13 cellular contexts compared by ENCODE assay signal in genomic region chr1:193592325-193592724, GRCh38.
DNase-seq lines count a peak whose midpoint lies in the region; ATAC-seq and TF ChIP-seq lines count a peak whose summit lies in the region.
"Had no signal": no experiment of that assay in that cellular context is flagged by ENCODE, and none has a peak within 500 bp of the region (broad histone marks: within the 10 kb centered on the region; RNA-seq: fewer than 3 reads in every experiment).

No MANE protein-coding gene starts in this region.

- no peak for DNase-seq in activated CD4-positive, alpha-beta T cell treated with anti-CD3 and anti-CD28 coated beads, Interleukin-2, amount 10 ng/mL, durations not matched to agents 7 days and 5 days
- DNase-seq in activated CD4-positive, alpha-beta T cell treated with anti-CD3 and anti-CD28 coated beads for 1 hour = no peak
- DNase-seq in GM23338 (ENCODE audit: low spot score) (no peak), T-helper 17 cell (no peak), NCI-H1092 treated with DMSO at 0.1 percent for 48 hours (lab: John Stamatoyannopoulos, UW) (no peak), GOT3 (lab: John Stamatoyannopoulos, UW) (no peak)
- DNase-seq in naive thymus-derived CD4-positive, alpha-beta T cell = no peak
- DNase-seq in effector CD4-positive, alpha-beta T cell = no peak
- DNase-seq: activated naive CD4-positive, alpha-beta T cell treated with Interleukin-2 at 50 U/mL for 16 hours; NCI-H2081 treated with DMSO at 0.1 percent for 48 hours; thyroid gland had no signal

- no peaks in the 10 kb centered on the region for H3K79me2 ChIP-seq in GM23338 (replicated peaks; ENCODE audit: insufficient read depth)

- peaks cover 4% of the 10 kb centered on the region for H3K36me3 Mint-ChIP-seq in activated CD4-positive, alpha-beta T cell treated with anti-CD3 and anti-CD28 coated beads, Interleukin-2, amount 10 ng/mL, durations not matched to agents 7 days and 5 days (ENCODE audit: low read depth)
- no peaks in the 10 kb centered on the region for H3K36me3 Mint-ChIP-seq in GM23338 (ENCODE audit: low read depth)
- H3K36me3 Mint-ChIP-seq in T-helper 17 cell (ENCODE audit: low read depth) = peaks cover 3% of the 10 kb centered on the region
- H3K36me3 Mint-ChIP-seq in naive thymus-derived CD4-positive, alpha-beta T cell = peaks cover 0 to 11% (median 0%) of the 10 kb centered on the region in 5 donors
- H3K36me3 Mint-ChIP-seq: brain; naive thymus-derived CD8-positive, alpha-beta T cell had no signal

- peaks cover 19% of the 10 kb centered on the region for H3K4me1 Mint-ChIP-seq in activated CD4-positive, alpha-beta T cell treated with anti-CD3 and anti-CD28 coated beads, Interleukin-2, amount 10 ng/mL, durations not matched to agents 7 days and 5 days
- H3K4me1 Mint-ChIP-seq in GM23338 (peaks cover 63% of the 10 kb centered on the region), T-helper 17 cell (peaks cover 47% of the 10 kb centered on the region)
- peaks cover 5 to 34% (median 12%) of the 10 kb centered on the region in 7 donors for H3K4me1 Mint-ChIP-seq in naive thymus-derived CD4-positive, alpha-beta T cell

- H3K4me1 ChIP-seq in GM23338 (ENCODE audit: insufficient read depth) = peaks cover 80% of the 10 kb centered on the region
- no peaks in the 10 kb centered on the region for H3K4me1 ChIP-seq in naive thymus-derived CD4-positive, alpha-beta T cell (ENCODE audit: control insufficient read depth in 2 of 2, insufficient read depth in 2 of 2, low read length in 2 of 2)

- H3K27ac ChIP-seq in GM23338 (ENCODE audit: low read depth) = no peak overlapping the region
- no peak overlapping the region for H3K27ac ChIP-seq in naive thymus-derived CD4-positive, alpha-beta T cell (ENCODE audit: low read depth, low read length)
- H3K27ac ChIP-seq: thyroid gland had no signal

- no peak overlapping the region for H3K4me3 Mint-ChIP-seq in activated CD4-positive, alpha-beta T cell treated with anti-CD3 and anti-CD28 coated beads, Interleukin-2, amount 10 ng/mL, durations not matched to agents 7 days and 5 days
- no peak overlapping the region for H3K4me3 Mint-ChIP-seq in GM23338
- H3K4me3 Mint-ChIP-seq in T-helper 17 cell = peak overlapping the region; percentile 83
- H3K4me3 Mint-ChIP-seq in naive thymus-derived CD4-positive, alpha-beta T cell = peak overlapping the region in 1 of 10 donors; percentile 41
- H3K4me3 Mint-ChIP-seq: brain had no signal

- H3K36me3 ChIP-seq in GM23338 (ENCODE audit: insufficient read depth) = no peaks in the 10 kb centered on the region
- H3K36me3 ChIP-seq in naive thymus-derived CD4-positive, alpha-beta T cell (ENCODE audit: control insufficient read depth in 2 of 3, insufficient read depth in 3 of 3, low read length in 3 of 3) = no peaks in the 10 kb centered on the region
- H3K36me3 ChIP-seq: thyroid gland had no signal

- peak overlapping the region; percentile 31; the same call in 1 of the 2 replicates for H3K4me3 ChIP-seq in GM23338
- no peak overlapping the region for H3K4me3 ChIP-seq in naive thymus-derived CD4-positive, alpha-beta T cell (ENCODE audit: low read length)
- H3K4me3 ChIP-seq: thyroid gland had no signal

- CTCF ChIA-PET in activated CD4-positive, alpha-beta T cell treated with anti-CD3 and anti-CD28 coated beads, Interleukin-2, amount 10 ng/mL, durations not matched to agents 7 days and 5 days (lab: Charles Lee) = interaction anchor here (3.1 kb wide), 1 partner anchor 9 kb away, joined by 13 read pairs; no protein-coding TSS in a partner anchor
- CTCF ChIA-PET in naive thymus-derived CD4-positive, alpha-beta T cell (lab: Charles Lee) = no interaction called here

- H3K4me2 ChIP-seq in GM23338 = peak overlapping the region; percentile 68

- TF ChIP-seq CTCF in GM23338 (conservative IDR thresholded peaks at IDR 0.05; ENCODE audit: low read depth in 2 of 2) = no peak

- peak overlapping the region; percentile 28 for H3K27ac Mint-ChIP-seq in activated CD4-positive, alpha-beta T cell treated with anti-CD3 and anti-CD28 coated beads, Interleukin-2, amount 10 ng/mL, durations not matched to agents 7 days and 5 days
- H3K27ac Mint-ChIP-seq in GM23338 = no peak overlapping the region
- peak overlapping the region; percentile 98 for H3K27ac Mint-ChIP-seq in T-helper 17 cell
- peak overlapping the region in 1 of 9 donors; percentile 57 for H3K27ac Mint-ChIP-seq in naive thymus-derived CD4-positive, alpha-beta T cell

- H4K20me1 ChIP-seq in GM23338 (replicated peaks; ENCODE audit: insufficient read depth) = no peaks in the 10 kb centered on the region

- POLR2A ChIA-PET in activated CD4-positive, alpha-beta T cell treated with anti-CD3 and anti-CD28 coated beads, Interleukin-2, amount 10 ng/mL, durations not matched to agents 7 days and 5 days (lab: Charles Lee) = no interaction called here
- POLR2A ChIA-PET in naive thymus-derived CD4-positive, alpha-beta T cell (lab: Charles Lee) = interaction anchor here (0.6 kb wide), 1 partner anchor 330 kb away, joined by 3 read pairs; no protein-coding TSS in a partner anchor

- H3K9me3 ChIP-seq in T-helper 17 cell (ENCODE audit: control insufficient read depth, low read length, poor library complexity, severe bottlenecking) = no peaks in the 10 kb centered on the region
- H3K9me3 ChIP-seq in naive thymus-derived CD4-positive, alpha-beta T cell (ENCODE audit: control insufficient read depth in 2 of 3, low read length in 3 of 3) = no peaks in the 10 kb centered on the region
- H3K9me3 ChIP-seq: thyroid gland had no signal

- no peaks in the 10 kb centered on the region for H3K9me3 Mint-ChIP-seq in activated CD4-positive, alpha-beta T cell treated with anti-CD3 and anti-CD28 coated beads, Interleukin-2, amount 10 ng/mL, durations not matched to agents 7 days and 5 days
- H3K9me3 Mint-ChIP-seq in GM23338 = no peaks in the 10 kb centered on the region; the same call in 2 of the 3 replicates
- H3K9me3 Mint-ChIP-seq in naive thymus-derived CD4-positive, alpha-beta T cell = peaks cover 0 to 2% (median 0%) of the 10 kb centered on the region in 11 donors
- H3K9me3 Mint-ChIP-seq: brain; naive thymus-derived CD8-positive, alpha-beta T cell had no signal

- H3K27me3 Mint-ChIP-seq in activated CD4-positive, alpha-beta T cell treated with anti-CD3 and anti-CD28 coated beads, Interleukin-2, amount 10 ng/mL, durations not matched to agents 7 days and 5 days = peaks cover 7% of the 10 kb centered on the region
- H3K27me3 Mint-ChIP-seq in GM23338 (ENCODE audit: insufficient read depth, low read depth, poor library complexity) (peaks cover 12% of the 10 kb centered on the region), T-helper 17 cell (no peaks in the 10 kb centered on the region)
- H3K27me3 Mint-ChIP-seq in naive thymus-derived CD4-positive, alpha-beta T cell = peaks cover 0 to under 1% (median 0%) of the 10 kb centered on the region in 5 donors
- H3K27me3 Mint-ChIP-seq: naive thymus-derived CD8-positive, alpha-beta T cell had no signal

- ATAC-seq in GM23338 = no peak
- peak; percentile 80 for ATAC-seq in T-helper 17 cell
- peak; percentile 51 for ATAC-seq in naive thymus-derived CD4-positive, alpha-beta T cell
- ATAC-seq: naive thymus-derived CD8-positive, alpha-beta T cell had no signal

- intact Hi-C loops in naive thymus-derived CD4-positive, alpha-beta T cell (cut with micrococcal nuclease) = loop anchor here in 1 of 2 donors (1.0 kb wide), 1 partner anchor 54 kb away; no protein-coding TSS in a partner anchor

- H3F3A ChIP-seq in GM23338 (replicated peaks; ENCODE audit: low read depth) = no peaks in the 10 kb centered on the region

- no peak overlapping the region for H2AFZ ChIP-seq in GM23338

- no peaks in the 10 kb centered on the region for H3K9me2 ChIP-seq in GM23338 (ENCODE audit: insufficient read depth)

- no peaks in the 10 kb centered on the region for H3K27me3 ChIP-seq in GM23338 (ENCODE audit: insufficient read depth)
- H3K27me3 ChIP-seq in naive thymus-derived CD4-positive, alpha-beta T cell (ENCODE audit: control insufficient read depth in 2 of 2, insufficient read depth in 2 of 2, low read length in 2 of 2) = no peaks in the 10 kb centered on the region
- H3K27me3 ChIP-seq: thyroid gland had no signal

TF ChIP-seq in GM23338, 12 proteins besides CTCF, POLR2A, EP300 and RAD21:
- no peak for TF ChIP-seq STAT1 (IDR thresholded peaks at IDR 0.05; ENCODE audit: unreplicated experiment)
